Comparison of ENCODE assay signal across 8 cellular contexts in genomic region chr18:23136326-23137092, GRCh38. TPM values are rescaled to one million over a fixed set of nuclear protein-coding genes. Genes with fewer than 3 reads are reported as not detected.
DNase-seq lines count a peak whose midpoint lies in the region; ATAC-seq and TF ChIP-seq lines count a peak whose summit lies in the region.

No MANE protein-coding gene starts in this region.

- H3K27me3 ChIP-seq in right atrium auricular region = peaks cover 0 to 7% of the 10 kb centered on the region in 2 donors
- no peaks in the 10 kb centered on the region for H3K27me3 ChIP-seq in prostate gland (replicated peaks; ENCODE audit: insufficient read depth)

- TF ChIP-seq POLR2A in prostate gland (IDR thresholded peaks at IDR 0.05) = no peak

- H3K4me3 ChIP-seq in right atrium auricular region (peak overlapping the region; percentile 49 to 63), prostate gland (peak overlapping the region; percentile 44 to 47)

- H3K36me3 ChIP-seq in right atrium auricular region = no peaks in the 10 kb centered on the region
- no peaks in the 10 kb centered on the region for H3K36me3 ChIP-seq in prostate gland

- H3K9me3 ChIP-seq in right atrium auricular region (no peaks in the 10 kb centered on the region), prostate gland (no peaks in the 10 kb centered on the region)

- CTCF ChIA-PET in activated naive CD4-positive, alpha-beta T cell treated with anti-CD3 and anti-CD28 coated beads for 36 hours (lab: Charles Lee) = no interaction called here

- H3K27ac ChIP-seq in right atrium auricular region (peak overlapping the region; percentile 80 to 82), prostate gland (peak overlapping the region; percentile 42 to 50)

- intact Hi-C loops in activated naive CD4-positive, alpha-beta T cell treated with anti-CD3 and anti-CD28 coated beads for 36 hours (cut with micrococcal nuclease) = loop anchor here (5.0 kb wide), 1 partner anchor 451 kb away; the partner anchor contains the start of gene NPC1
- intact Hi-C loops in prostate gland (cut with DNase I) = loop anchor here (2.0 to 10.0 kb wide), 5 partner anchors 56 to 448 kb away; partner anchors contain the start of genes NPC1, RBBP8 and RMC1

- peak; percentile 12 for DNase-seq in activated naive CD4-positive, alpha-beta T cell treated with anti-CD3 and anti-CD28 coated beads for 36 hours
- no peak for DNase-seq in activated naive CD4-positive, alpha-beta T cell treated with anti-CD3 and anti-CD28 coated beads, Interleukin-2, amount 50 U/mL, for 16 hours
- DNase-seq in HuH-7.5 (ENCODE audit: low spot score) (peak; percentile 65), right atrium auricular region (ENCODE audit: low spot score) (peak; percentile 75), prostate gland (ENCODE audit: low spot score) (peak; percentile 9), GM19240 (ENCODE audit: insufficient read length, low spot score) (no peak)
- peak in 1 of 2 donors; percentile 28 for DNase-seq in activated naive CD4-positive, alpha-beta T cell treated with anti-CD3 and anti-CD28 coated beads, Interleukin-2, amount 50 U/mL, for 72 hours (ENCODE audit: low spot score in 2 of 2)

- no peak overlapping the region for H3K27ac Mint-ChIP-seq in activated naive CD4-positive, alpha-beta T cell treated with anti-CD3 and anti-CD28 coated beads for 36 hours
- H3K27ac Mint-ChIP-seq in activated naive CD4-positive, alpha-beta T cell treated with anti-CD3 and anti-CD28 coated beads, Interleukin-2, amount 50 U/mL, for 72 hours = no peak overlapping the region

- WGBS in prostate gland = 7% methylated on average over 55 of the region's 72 CpGs

- TF ChIP-seq CTCF in right atrium auricular region (IDR thresholded peaks at IDR 0.05) (peak in 1 of 2 donors; percentile 35), prostate gland (IDR thresholded peaks at IDR 0.05) (no peak)

- H3K4me1 Mint-ChIP-seq in activated naive CD4-positive, alpha-beta T cell treated with anti-CD3 and anti-CD28 coated beads for 36 hours (ENCODE audit: low read depth) = peaks cover 14% of the 10 kb centered on the region

- peaks cover 42% of the 10 kb centered on the region for H3K27me3 Mint-ChIP-seq in activated naive CD4-positive, alpha-beta T cell treated with anti-CD3 and anti-CD28 coated beads for 36 hours (ENCODE audit: low read depth)

- H3K9me3 Mint-ChIP-seq in activated naive CD4-positive, alpha-beta T cell treated with anti-CD3 and anti-CD28 coated beads for 36 hours = no peaks in the 10 kb centered on the region
- no peaks in the 10 kb centered on the region for H3K9me3 Mint-ChIP-seq in activated naive CD4-positive, alpha-beta T cell treated with anti-CD3 and anti-CD28 coated beads, Interleukin-2, amount 50 U/mL, for 72 hours

- H3K36me3 Mint-ChIP-seq in activated naive CD4-positive, alpha-beta T cell treated with anti-CD3 and anti-CD28 coated beads for 36 hours (ENCODE audit: low read depth) = no peaks in the 10 kb centered on the region
- peaks cover 0 to 7% of the 10 kb centered on the region in 2 donors for H3K36me3 Mint-ChIP-seq in activated naive CD4-positive, alpha-beta T cell treated with anti-CD3 and anti-CD28 coated beads, Interleukin-2, amount 50 U/mL, for 72 hours

- H3K4me3 Mint-ChIP-seq in activated naive CD4-positive, alpha-beta T cell treated with anti-CD3 and anti-CD28 coated beads for 36 hours = peak overlapping the region; percentile 43

- peaks cover 0 to 44% of the 10 kb centered on the region in 2 donors for H3K4me1 ChIP-seq in right atrium auricular region
- no peaks in the 10 kb centered on the region for H3K4me1 ChIP-seq in prostate gland (replicated peaks)

- peak; percentile 29 to 33 for ATAC-seq in activated naive CD4-positive, alpha-beta T cell treated with anti-CD3 and anti-CD28 coated beads, Interleukin-2, amount 50 U/mL, for 72 hours
- ATAC-seq in GM21381 (IDR thresholded peaks at IDR 0.05; ENCODE audit: unreplicated experiment) = no peak

RNA-seq across cellular contexts. Expression of gene CABLES1, which starts 1.2 kb away (rescaled TPM):
- under 1 TPM; 0.12 to 0.38 TPM for total RNA-seq in activated naive CD4-positive, alpha-beta T cell treated with anti-CD3 and anti-CD28 coated beads for 36 hours
- total RNA-seq in activated naive CD4-positive, alpha-beta T cell treated with anti-CD3 and anti-CD28 coated beads, Interleukin-2, amount 50 U/mL, for 72 hours = 1 to 10 TPM; 5.6 to 6.5 TPM
- 1 to 10 TPM; 5.4 to 6.9 TPM for total RNA-seq in right atrium auricular region
- total RNA-seq in prostate gland = 10 to 100 TPM in 1 of 2 donors, 1 to 10 TPM in 1; 3.9 to 16.2 TPM

Comparison
In these comparisons a context has a peak if more than half of its experiments do, and no peak if none do; other contexts are left out.
1. DNase-seq: peak in activated naive CD4-positive, alpha-beta T cell treated with anti-CD3 and anti-CD28 coated beads for 36 hours (single experiment), HuH-7.5 (single experiment), right atrium auricular region (single experiment) and prostate gland (single experiment); none in activated naive CD4-positive, alpha-beta T cell treated with anti-CD3 and anti-CD28 coated beads, Interleukin-2, amount 50 U/mL, for 16 hours (single experiment) and GM19240 (single experiment).